1 cellular context compared by ENCODE assay signal in the genomic region with DNA sequence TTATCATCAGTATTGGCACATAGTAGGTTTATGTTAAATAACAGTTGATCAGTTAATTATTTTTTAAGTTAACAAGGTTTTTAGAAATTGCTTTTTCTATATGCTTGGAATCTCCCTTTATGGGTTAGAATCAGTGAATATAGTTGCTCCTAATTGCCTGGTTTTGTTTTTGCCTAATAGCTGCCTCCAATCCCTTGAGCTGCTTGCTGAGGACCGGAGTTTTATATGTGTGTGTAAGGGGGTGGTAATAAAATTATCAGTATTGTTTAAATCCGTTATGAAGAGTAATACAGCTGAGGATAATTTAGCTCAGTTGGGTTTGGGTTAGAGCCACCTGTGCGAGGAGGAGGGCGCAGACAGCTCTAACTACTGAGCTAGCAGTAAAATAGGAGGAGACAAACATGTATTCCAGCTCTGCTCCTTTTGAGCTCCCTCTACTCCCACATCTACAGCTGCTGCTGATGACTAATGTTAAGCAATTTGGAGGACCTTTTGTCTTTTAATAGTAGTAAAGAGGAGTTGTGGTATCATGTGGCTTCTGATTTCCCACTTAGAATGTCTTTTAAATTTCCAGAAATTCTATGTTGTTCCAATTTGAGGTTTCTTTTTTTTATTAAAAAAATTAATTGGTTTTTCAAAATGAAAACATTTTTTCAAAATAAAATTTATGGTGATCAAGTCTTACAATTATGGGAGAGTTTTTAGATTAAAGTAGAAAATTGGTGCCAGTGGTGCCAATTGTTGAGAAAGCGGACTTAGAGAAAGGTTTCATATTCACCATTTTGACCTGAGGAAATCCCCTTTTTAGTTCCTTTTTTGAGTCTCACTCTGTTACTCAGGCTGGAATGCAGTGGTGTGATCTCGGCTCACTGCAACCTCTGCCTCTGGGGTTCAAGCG.
A peak's percentile ranks its signal among the peaks of the same experiment; 100 is the strongest.
TF ChIP-seq lines count a peak whose summit lies in the region.

No MANE protein-coding gene starts in this region.

TF ChIP-seq in HEK293, 187 proteins besides CTCF, POLR2A, EP300 and RAD21 (continued from another document):
- TF ChIP-seq, protein P1, sequence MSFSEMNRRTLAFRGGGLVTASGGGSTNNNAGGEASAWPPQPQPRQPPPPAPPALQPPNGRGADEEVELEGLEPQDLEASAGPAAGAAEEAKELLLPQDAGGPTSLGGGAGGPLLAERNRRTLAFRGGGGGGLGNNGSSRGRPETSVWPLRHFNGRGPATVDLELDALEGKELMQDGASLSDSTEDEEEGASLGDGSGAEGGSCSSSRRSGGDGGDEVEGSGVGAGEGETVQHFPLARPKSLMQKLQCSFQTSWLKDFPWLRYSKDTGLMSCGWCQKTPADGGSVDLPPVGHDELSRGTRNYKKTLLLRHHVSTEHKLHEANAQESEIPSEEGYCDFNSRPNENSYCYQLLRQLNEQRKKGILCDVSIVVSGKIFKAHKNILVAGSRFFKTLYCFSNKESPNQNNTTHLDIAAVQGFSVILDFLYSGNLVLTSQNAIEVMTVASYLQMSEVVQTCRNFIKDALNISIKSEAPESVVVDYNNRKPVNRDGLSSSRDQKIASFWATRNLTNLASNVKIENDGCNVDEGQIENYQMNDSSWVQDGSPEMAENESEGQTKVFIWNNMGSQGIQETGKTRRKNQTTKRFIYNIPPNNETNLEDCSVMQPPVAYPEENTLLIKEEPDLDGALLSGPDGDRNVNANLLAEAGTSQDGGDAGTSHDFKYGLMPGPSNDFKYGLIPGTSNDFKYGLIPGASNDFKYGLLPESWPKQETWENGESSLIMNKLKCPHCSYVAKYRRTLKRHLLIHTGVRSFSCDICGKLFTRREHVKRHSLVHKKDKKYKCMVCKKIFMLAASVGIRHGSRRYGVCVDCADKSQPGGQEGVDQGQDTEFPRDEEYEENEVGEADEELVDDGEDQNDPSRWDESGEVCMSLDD (tag by site-specific recombination; IDR thresholded peaks at IDR 0.05), result no peak
- TF ChIP-seq ZNF664 (tag by site-specific recombination; IDR thresholded peaks at IDR 0.05) (no peak), OSR2 (tag by site-specific recombination; IDR thresholded peaks at IDR 0.05) (peak; percentile 72), ZFHX2 (tag by site-specific recombination; conservative IDR thresholded peaks at IDR 0.05) (peak; percentile 28; the same call in 1 of the 2 replicates), TCF7L2 (IDR thresholded peaks at IDR 0.05; ENCODE audit: borderline replicate concordance, low read depth, low read length) (no peak), ZNF324 (tag by site-specific recombination; IDR thresholded peaks at IDR 0.05) (no peak), MYNN (tag by site-specific recombination; IDR thresholded peaks at IDR 0.05; ENCODE audit: borderline replicate concordance) (no peak), ZNF18 (tag by site-specific recombination; IDR thresholded peaks at IDR 0.05) (no peak), ZNF768 (tag by site-specific recombination; IDR thresholded peaks at IDR 0.05) (no peak), ZNF335 (tag by site-specific recombination; conservative IDR thresholded peaks at IDR 0.05) (peak; percentile 23; the same call in 1 of the 2 replicates), WT1 (tag by site-specific recombination; IDR thresholded peaks at IDR 0.05) (0 out of 2 replicates have a peak, but pooled peaks have one; percentile 27)
- TF ChIP-seq, protein P2, sequence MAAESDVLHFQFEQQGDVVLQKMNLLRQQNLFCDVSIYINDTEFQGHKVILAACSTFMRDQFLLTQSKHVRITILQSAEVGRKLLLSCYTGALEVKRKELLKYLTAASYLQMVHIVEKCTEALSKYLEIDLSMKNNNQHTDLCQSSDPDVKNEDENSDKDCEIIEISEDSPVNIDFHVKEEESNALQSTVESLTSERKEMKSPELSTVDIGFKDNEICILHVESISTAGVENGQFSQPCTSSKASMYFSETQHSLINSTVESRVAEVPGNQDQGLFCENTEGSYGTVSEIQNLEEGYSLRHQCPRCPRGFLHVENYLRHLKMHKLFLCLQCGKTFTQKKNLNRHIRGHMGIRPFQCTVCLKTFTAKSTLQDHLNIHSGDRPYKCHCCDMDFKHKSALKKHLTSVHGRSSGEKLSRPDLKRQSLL (tag by site-specific recombination; IDR thresholded peaks at IDR 0.05), result no peak
- TF ChIP-seq, protein P3, sequence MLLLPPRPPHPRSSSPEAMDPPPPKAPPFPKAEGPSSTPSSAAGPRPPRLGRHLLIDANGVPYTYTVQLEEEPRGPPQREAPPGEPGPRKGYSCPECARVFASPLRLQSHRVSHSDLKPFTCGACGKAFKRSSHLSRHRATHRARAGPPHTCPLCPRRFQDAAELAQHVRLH (tag by site-specific recombination; IDR thresholded peaks at IDR 0.05), result no peak
TF ChIP-seq in HEK293: peak in this region for 5.
